In the genomic region with DNA sequence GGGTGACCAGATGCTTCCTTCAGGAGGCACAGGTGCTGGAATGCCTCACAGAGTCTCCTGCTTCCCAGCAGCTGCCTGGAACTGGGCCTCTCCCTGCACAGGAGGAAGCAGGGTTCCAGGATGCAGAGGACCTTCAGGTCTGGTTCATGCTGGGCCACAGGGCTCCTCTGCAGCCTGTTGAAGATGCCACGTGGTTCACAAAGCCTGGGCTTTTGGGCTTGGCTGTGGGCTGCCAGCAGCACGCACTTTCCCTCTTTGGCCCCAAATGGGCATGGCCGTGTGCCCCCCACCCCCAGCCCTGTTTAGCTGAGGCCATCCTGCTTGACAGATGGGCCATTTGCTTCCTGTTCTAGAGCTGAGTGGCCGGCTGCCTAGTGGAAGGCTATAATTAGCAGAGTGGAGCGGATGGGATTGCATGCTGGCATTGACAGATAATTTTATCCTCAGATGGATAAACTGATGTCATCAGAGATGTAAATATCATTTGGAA, we compare ENCODE assay signal across 9 cellular contexts. TPM values are rescaled to one million over a fixed set of nuclear protein-coding genes. Genes with fewer than 3 reads are reported as not detected.
A peak's percentile ranks its signal among the peaks of the same experiment; 100 is the strongest.
DNase-seq lines count a peak whose midpoint lies in the region; TF ChIP-seq lines count a peak whose summit lies in the region.
"Had no signal": no experiment of that assay in that cellular context is flagged by ENCODE, and none has a peak within 500 bp of the region (broad histone marks: within the 10 kb centered on the region; RNA-seq: fewer than 3 reads in every experiment).

No MANE protein-coding gene starts in this region.

- peaks cover 3% of the 10 kb centered on the region for H3K27me3 Mint-ChIP-seq in activated T-helper 2 cell treated with anti-CD3 and anti-CD28 coated beads, Interferon-gamma antibody, Interleukin-2, Interleukin-4, amounts not matched to agents 10 μg/mL and 5 μg/mL and 100 μg/mL, durations not matched to agents 14 hours and 24 hours and 36 hours (ENCODE audit: low read depth)

- H3K9me3 ChIP-seq in skeletal muscle tissue (ENCODE audit: control insufficient read depth in 3 of 3, low read length in 3 of 3) (no peaks in the 10 kb centered on the region), testis (no peaks in the 10 kb centered on the region)

- no peaks in the 10 kb centered on the region for H3K9me3 Mint-ChIP-seq in activated T-helper 2 cell treated with anti-CD3 and anti-CD28 coated beads, Interferon-gamma antibody, Interleukin-2, Interleukin-4, amounts not matched to agents 10 μg/mL and 5 μg/mL and 100 μg/mL, durations not matched to agents 14 hours and 24 hours and 36 hours

- intact Hi-C loops in activated T-helper 2 cell treated with anti-CD3 and anti-CD28 coated beads, Interferon-gamma antibody, Interleukin-2, Interleukin-4, amounts not matched to agents 10 μg/mL and 5 μg/mL and 100 μg/mL, durations not matched to agents 14 hours and 24 hours and 36 hours (cut with micrococcal nuclease), result no loop called here
- intact Hi-C loops in testis (cut with DNase I; ENCODE audit: low total_unique reads), result no loop called here

- TF ChIP-seq POLR2A in testis (IDR thresholded peaks at IDR 0.05), result no peak

- H3K4me3 ChIP-seq in skeletal muscle tissue (ENCODE audit: low read length in 3 of 3) (peak overlapping the region; percentile 4 to 44 (median 29)), testis (no peak overlapping the region)

- no peaks in the 10 kb centered on the region for H3K4me1 Mint-ChIP-seq in activated T-helper 2 cell treated with anti-CD3 and anti-CD28 coated beads, Interferon-gamma antibody, Interleukin-2, Interleukin-4, amounts not matched to agents 10 μg/mL and 5 μg/mL and 100 μg/mL, durations not matched to agents 14 hours and 24 hours and 36 hours (ENCODE audit: low read depth)

- H3K27me3 ChIP-seq in skeletal muscle tissue (ENCODE audit: control insufficient read depth in 3 of 3, insufficient read depth in 3 of 3, low read length in 3 of 3) (no peaks in the 10 kb centered on the region), testis (no peaks in the 10 kb centered on the region)

- peak; percentile 48 for DNase-seq in GDM1 (lab: John Stamatoyannopoulos, UW)
- peak; percentile 38 for DNase-seq in hepatic stellate cell (ENCODE audit: low spot score)
- no peak for DNase-seq in NCI-H526 treated with DMSO at 0.1 percent for 48 hours (lab: John Stamatoyannopoulos, UW)
- DNase-seq in activated T-helper 2 cell treated with anti-CD3 and anti-CD28 coated beads, Interferon-gamma antibody, Interleukin-2, Interleukin-4, amounts not matched to agents 10 μg/mL and 5 μg/mL and 100 μg/mL, durations not matched to agents 14 hours and 24 hours and 36 hours (ENCODE audit: low spot score), result no peak
- DNase-seq in testis, result no peak
- DNase-seq in T1000 (lab: John Stamatoyannopoulos, UW), result no peak
- DNase-seq: foreskin melanocyte had no signal

- H3K27ac ChIP-seq in VCaP (peak overlapping the region; percentile 66), skeletal muscle tissue (ENCODE audit: low read depth, low read length) (peak overlapping the region; percentile 88), testis (peak overlapping the region in 1 of 2 donors; percentile 37)

- WGBS in testis, 2 donors, result 80% methylated on average over 5 of the region's 5 CpGs; no CpG with 5 or more reads in 1 of the 2 donors

- H3K4me1 ChIP-seq in skeletal muscle tissue (ENCODE audit: control insufficient read depth in 3 of 3, insufficient read depth in 3 of 3, low read length in 3 of 3) (peaks cover 77 to 96% (median 80%) of the 10 kb centered on the region in 3 donors), testis (peaks cover 5% of the 10 kb centered on the region)

- H3K4me3 Mint-ChIP-seq in activated T-helper 2 cell treated with anti-CD3 and anti-CD28 coated beads, Interferon-gamma antibody, Interleukin-2, Interleukin-4, amounts not matched to agents 10 μg/mL and 5 μg/mL and 100 μg/mL, durations not matched to agents 14 hours and 24 hours and 36 hours (ENCODE audit: low read depth), result no peak overlapping the region

- TF ChIP-seq CTCF in VCaP (conservative IDR thresholded peaks at IDR 0.05) (no peak), testis (IDR thresholded peaks at IDR 0.05) (no peak)

- H3K36me3 ChIP-seq in skeletal muscle tissue (ENCODE audit: control insufficient read depth in 3 of 3, insufficient read depth in 3 of 3, low read length in 3 of 3), result peaks cover 0 to 2% (median under 1%) of the 10 kb centered on the region in 3 donors
- H3K36me3 ChIP-seq in testis (ENCODE audit: low read depth, missing control alignments), result no peaks in the 10 kb centered on the region

- H3K36me3 Mint-ChIP-seq in activated T-helper 2 cell treated with anti-CD3 and anti-CD28 coated beads, Interferon-gamma antibody, Interleukin-2, Interleukin-4, amounts not matched to agents 10 μg/mL and 5 μg/mL and 100 μg/mL, durations not matched to agents 14 hours and 24 hours and 36 hours (ENCODE audit: low read depth), result no peaks in the 10 kb centered on the region

- peak overlapping the region; percentile 27 to 76 (median 63) for H3K9ac ChIP-seq in skeletal muscle tissue (ENCODE audit: low read depth in 1 of 3, low read length in 3 of 3)

- H3K27ac Mint-ChIP-seq in activated T-helper 2 cell treated with anti-CD3 and anti-CD28 coated beads, Interferon-gamma antibody, Interleukin-2, Interleukin-4, amounts not matched to agents 10 μg/mL and 5 μg/mL and 100 μg/mL, durations not matched to agents 14 hours and 24 hours and 36 hours, result no peak overlapping the region

RNA-seq across cellular contexts. Expression of a gene that starts 28.0 kb away (rescaled TPM):
- total RNA-seq in skeletal muscle tissue (72.0 TPM), testis (10 to 100 TPM; 35.3 to 37.5 TPM)
- total RNA-seq in activated T-helper 2 cell treated with anti-CD3 and anti-CD28 coated beads, Interferon-gamma antibody, Interleukin-2, Interleukin-4, amounts not matched to agents 10 μg/mL and 5 μg/mL and 100 μg/mL, durations not matched to agents 14 hours and 24 hours and 36 hours, result 0.55 and 0.85 TPM in 2 replicates
- 29.7 TPM for polyA plus RNA-seq in testis (ENCODE audit: insufficient read depth, low read depth, low replicate concordance)

Comparison
In these comparisons a context has a peak if more than half of its experiments do, and no peak if none do; other contexts are left out.
1. DNase-seq: peak in GDM1 (single experiment) and hepatic stellate cell (single experiment); none in NCI-H526 treated with DMSO at 0.1 percent for 48 hours (single experiment), activated T-helper 2 cell treated with anti-CD3 and anti-CD28 coated beads, Interferon-gamma antibody, Interleukin-2, Interleukin-4, amounts not matched to agents 10 μg/mL and 5 μg/mL and 100 μg/mL, durations not matched to agents 14 hours and 24 hours and 36 hours (single experiment), testis (single experiment) and T1000 (single experiment).
2. H3K4me3 ChIP-seq: peak in skeletal muscle tissue (3 of 3); none in testis (0 of 2).
3. RNA of a gene that starts 28.0 kb away (total RNA-seq): 72.0 TPM in skeletal muscle tissue (single experiment) and 35.3 to 37.5 TPM in testis; 0.55 to 0.85 TPM in activated T-helper 2 cell treated with anti-CD3 and anti-CD28 coated beads, Interferon-gamma antibody, Interleukin-2, Interleukin-4, amounts not matched to agents 10 μg/mL and 5 μg/mL and 100 μg/mL, durations not matched to agents 14 hours and 24 hours and 36 hours; every median in the first group is over 10 times any median in the second.